ENCODE assay signal across 28 cellular contexts in the genomic region with DNA sequence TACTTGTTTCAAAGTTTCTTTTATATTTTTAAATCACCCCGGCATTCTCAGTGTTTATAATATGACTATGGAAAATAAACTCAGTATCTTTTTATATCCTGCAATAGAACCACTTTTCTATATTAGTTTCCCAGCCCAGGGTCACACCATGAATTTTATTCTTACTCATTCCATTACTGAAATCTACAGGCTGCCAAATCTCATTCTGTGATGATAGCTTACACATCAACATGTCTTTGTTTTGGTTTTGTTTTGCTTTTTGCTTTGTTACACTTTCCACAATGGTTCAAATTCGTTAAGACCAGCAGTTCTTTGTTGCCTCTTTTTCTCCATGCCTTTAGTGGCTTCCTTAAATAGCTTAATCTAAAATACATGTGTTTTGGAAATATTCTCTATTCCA.
DNase-seq lines count a peak whose midpoint lies in the region; ATAC-seq and TF ChIP-seq lines count a peak whose summit lies in the region.
"Had no signal": no experiment of that assay in that cellular context is flagged by ENCODE, and none has a peak within 500 bp of the region (broad histone marks: within the 10 kb centered on the region; RNA-seq: fewer than 3 reads in every experiment).

No MANE protein-coding gene starts in this region.

- no peak overlapping the region for H3K27ac ChIP-seq in MM.1S (ENCODE audit: low read length)
- H3K27ac ChIP-seq: body of pancreas, epithelial cell of prostate, lower lobe of right lung, parathyroid adenoma, Peyer's patch, testis, uterus had no signal

- peak overlapping the region; percentile 21; the same call in 1 of the 2 replicates for H3K4me2 ChIP-seq in MM.1S (ENCODE audit: low read depth, low read length)

- H3K36me3 ChIP-seq in MM.1S (replicated peaks; ENCODE audit: insufficient read depth, low read length) = no peaks in the 10 kb centered on the region
- H3K36me3 ChIP-seq: BLaER1 treated with 17β-estradiol and CSF1 and Interleukin-3, amounts not matched to agents 10 nM and 100 nM; lower lobe of right lung; Peyer's patch; uterus had no signal

- H3K4me3 ChIP-seq in MM.1S (ENCODE audit: low read length) = no peak overlapping the region
- H3K4me3 ChIP-seq: BLaER1 treated with 17β-estradiol and CSF1 and Interleukin-3, amounts not matched to agents 10 nM and 100 nM; body of pancreas; lower lobe of right lung; mucosa of descending colon; Peyer's patch; testis; uterus had no signal

- H3K27me3 ChIP-seq in MM.1S (replicated peaks; ENCODE audit: insufficient read depth, low read length) = no peaks in the 10 kb centered on the region
- H3K27me3 ChIP-seq: BLaER1 treated with 17β-estradiol and CSF1 and Interleukin-3, amounts not matched to agents 10 nM and 100 nM; body of pancreas; Peyer's patch; testis; uterus had no signal

- H3F3A ChIP-seq in MM.1S (ENCODE audit: insufficient read depth, low read length) = no peaks in the 10 kb centered on the region

- no peaks in the 10 kb centered on the region for H4K20me1 ChIP-seq in MM.1S (ENCODE audit: insufficient read depth, low read length)
- H4K20me1 ChIP-seq: BLaER1 treated with 17β-estradiol and CSF1 and Interleukin-3, amounts not matched to agents 10 nM and 100 nM had no signal

- H3K79me2 ChIP-seq in MM.1S (ENCODE audit: low read length) = no peaks in the 10 kb centered on the region
- H3K79me2 ChIP-seq: parathyroid adenoma had no signal

- no peaks in the 10 kb centered on the region for H3K4me1 ChIP-seq in MM.1S (ENCODE audit: low read length)
- H3K4me1 ChIP-seq: body of pancreas, Caco-2, lower lobe of right lung, parathyroid adenoma, Peyer's patch, testis, uterus had no signal

- TF ChIP-seq CTCF in MM.1S (IDR thresholded peaks at IDR 0.05; ENCODE audit: low read length) = no peak

- no peak overlapping the region for H3K9ac ChIP-seq in MM.1S (ENCODE audit: low read length)
- H3K9ac ChIP-seq: BLaER1 treated with 17β-estradiol and CSF1 and Interleukin-3, amounts not matched to agents 10 nM and 100 nM; parathyroid adenoma had no signal

- DNase-seq in MM.1S (peak; percentile 9), HPDE6-E6E7 (ENCODE audit: extremely low spot score) (no peak), OCI-M2 (lab: John Stamatoyannopoulos, UW; ENCODE audit: unreplicated experiment) (no peak)
- no peak for DNase-seq in activated naive CD4-positive, alpha-beta T cell treated with anti-CD3 and anti-CD28 coated beads, Interleukin-2, amount 50 U/mL, for 16 hours
- no peak for DNase-seq in stimulated activated CD4-positive, alpha-beta T cell treated with anti-CD3 and anti-CD28 coated beads, Interleukin-4, amount 100 ng/mL, for 4 hours
- DNase-seq: activated CD8-positive, alpha-beta T cell treated with anti-CD3 and anti-CD28 coated beads, Interleukin-2, amount 10 ng/mL, durations not matched to agents 7 days and 5 days; activated gamma-delta T cell; body of pancreas; Caco-2; DND-41; glutamatergic neuron; kidney; lower lobe of right lung; mucosa of descending colon; NCI-H524; Peyer's patch; stimulated activated CD4-positive, alpha-beta T cell treated with anti-CD3 and anti-CD28 coated beads, Interleukin-4, amount 100 ng/mL, for 1 hour; stimulated activated naive B cell treated with anti-CD40 and anti-IgM and Interleukin-4, amounts not matched to agents 10 μg/mL and 1 μg/mL and 100 μg/mL, for 72 hours; T-helper 1 cell; testis; uterus had no signal

- no peak overlapping the region; the same call in 1 of the 2 replicates for H2AFZ ChIP-seq in MM.1S (ENCODE audit: low read length)
- H2AFZ ChIP-seq: parathyroid adenoma had no signal

- ATAC-seq in GM18517 (IDR thresholded peaks at IDR 0.05; ENCODE audit: unreplicated experiment) (peak; percentile 57), GM21390 (IDR thresholded peaks at IDR 0.05; ENCODE audit: unreplicated experiment) (peak; percentile 70), HG02981 (IDR thresholded peaks at IDR 0.05; ENCODE audit: unreplicated experiment) (peak; percentile 72)
- ATAC-seq: activated CD8-positive, alpha-beta T cell treated with anti-CD3 and anti-CD28 coated beads, Interleukin-2, amount 10 ng/mL, durations not matched to agents 7 days and 5 days; body of pancreas; lower lobe of right lung; mucosa of descending colon; right cardiac atrium; stimulated activated naive B cell treated with anti-CD40 and anti-IgM and Interleukin-4, amounts not matched to agents 10 μg/mL and 1 μg/mL and 100 μg/mL, for 72 hours had no signal

- H3K9me3 ChIP-seq in MM.1S (replicated peaks; ENCODE audit: insufficient read depth, low read length) = no peaks in the 10 kb centered on the region
- H3K9me3 ChIP-seq: BLaER1 treated with 17β-estradiol and CSF1 and Interleukin-3, amounts not matched to agents 10 nM and 100 nM; body of pancreas; Caco-2; lower lobe of right lung; mucosa of descending colon; Peyer's patch; testis; uterus had no signal

- H3K9me2 ChIP-seq in MM.1S (replicated peaks; ENCODE audit: insufficient read depth, low read length) = no peaks in the 10 kb centered on the region
